Comparison of ENCODE assay signal across 8 cellular contexts in the genomic region with DNA sequence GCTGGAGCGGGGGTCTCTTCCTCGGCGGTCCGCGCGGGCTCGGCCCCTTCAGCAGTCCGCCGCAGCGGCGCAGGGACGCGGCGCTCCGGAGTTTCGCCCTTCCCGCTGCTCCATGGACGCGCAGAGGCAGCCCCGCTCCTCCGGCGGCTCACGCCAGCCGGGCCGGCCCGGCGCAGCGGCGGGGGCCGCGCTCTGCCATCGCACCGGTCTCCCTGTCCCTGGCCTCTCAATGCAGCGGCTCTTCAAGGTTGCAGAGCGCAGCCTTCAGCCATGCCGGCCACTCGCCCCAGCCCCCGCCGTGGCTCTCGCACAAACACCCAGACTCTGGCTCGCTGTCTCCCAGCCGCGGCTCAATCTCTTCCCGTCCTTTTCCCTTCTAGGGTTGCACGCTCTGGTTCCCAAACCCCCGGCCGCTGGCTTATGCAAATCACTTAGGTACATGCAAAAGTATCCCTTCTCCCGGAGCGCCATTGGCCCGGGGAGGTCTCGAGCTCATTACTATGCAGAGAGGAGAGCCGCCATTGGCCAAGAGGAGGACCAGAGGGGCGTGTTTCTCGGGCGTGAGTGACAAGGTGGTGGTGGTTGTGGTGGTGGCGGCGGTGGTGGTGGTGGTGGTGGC. TPM values are rescaled to one million over a fixed set of nuclear protein-coding genes. Genes with fewer than 3 reads are reported as not detected.
DNase-seq lines count a peak whose midpoint lies in the region; ATAC-seq and TF ChIP-seq lines count a peak whose summit lies in the region.

A gene with protein sequence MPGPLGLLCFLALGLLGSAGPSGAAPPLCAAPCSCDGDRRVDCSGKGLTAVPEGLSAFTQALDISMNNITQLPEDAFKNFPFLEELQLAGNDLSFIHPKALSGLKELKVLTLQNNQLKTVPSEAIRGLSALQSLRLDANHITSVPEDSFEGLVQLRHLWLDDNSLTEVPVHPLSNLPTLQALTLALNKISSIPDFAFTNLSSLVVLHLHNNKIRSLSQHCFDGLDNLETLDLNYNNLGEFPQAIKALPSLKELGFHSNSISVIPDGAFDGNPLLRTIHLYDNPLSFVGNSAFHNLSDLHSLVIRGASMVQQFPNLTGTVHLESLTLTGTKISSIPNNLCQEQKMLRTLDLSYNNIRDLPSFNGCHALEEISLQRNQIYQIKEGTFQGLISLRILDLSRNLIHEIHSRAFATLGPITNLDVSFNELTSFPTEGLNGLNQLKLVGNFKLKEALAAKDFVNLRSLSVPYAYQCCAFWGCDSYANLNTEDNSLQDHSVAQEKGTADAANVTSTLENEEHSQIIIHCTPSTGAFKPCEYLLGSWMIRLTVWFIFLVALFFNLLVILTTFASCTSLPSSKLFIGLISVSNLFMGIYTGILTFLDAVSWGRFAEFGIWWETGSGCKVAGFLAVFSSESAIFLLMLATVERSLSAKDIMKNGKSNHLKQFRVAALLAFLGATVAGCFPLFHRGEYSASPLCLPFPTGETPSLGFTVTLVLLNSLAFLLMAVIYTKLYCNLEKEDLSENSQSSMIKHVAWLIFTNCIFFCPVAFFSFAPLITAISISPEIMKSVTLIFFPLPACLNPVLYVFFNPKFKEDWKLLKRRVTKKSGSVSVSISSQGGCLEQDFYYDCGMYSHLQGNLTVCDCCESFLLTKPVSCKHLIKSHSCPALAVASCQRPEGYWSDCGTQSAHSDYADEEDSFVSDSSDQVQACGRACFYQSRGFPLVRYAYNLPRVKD (minus strand): TSS at position 393 of the 619 bp plus-strand sequence. CDS start 488 bp downstream, outside the sequence.

- peaks cover 10% of the 10 kb centered on the region for H3K4me1 Mint-ChIP-seq in activated naive CD8-positive, alpha-beta T cell treated with anti-CD3 and anti-CD28 coated beads for 36 hours
- H3K4me1 Mint-ChIP-seq in glutamatergic neuron (ENCODE audit: low read depth, unreplicated experiment): peaks cover 20% of the 10 kb centered on the region

- peak within 1 kb of the TSS; percentile 91 for H3K4me3 Mint-ChIP-seq in activated naive CD8-positive, alpha-beta T cell treated with anti-CD3 and anti-CD28 coated beads for 36 hours
- peak within 1 kb of the TSS; percentile 98 for H3K4me3 Mint-ChIP-seq in glutamatergic neuron (ENCODE audit: unreplicated experiment)

- DNase-seq in ELR (ENCODE audit: low read depth) (peak; percentile 95), HEK293T (ENCODE audit: extremely low spot score) (peak; percentile 91), NCI-H1048 (lab: John Stamatoyannopoulos, UW) (peak; percentile 92), glutamatergic neuron (peak; percentile 94), occipital lobe (lab: John Stamatoyannopoulos, UW) (peak; percentile 94)
- peak; percentile 64 for DNase-seq in activated naive CD8-positive, alpha-beta T cell treated with anti-CD3 and anti-CD28 coated beads for 36 hours

- POLR2A ChIA-PET in HEK293T (lab: Yijun Ruan, JAX): interaction anchor here (0.7 to 1.4 kb wide), 11 partner anchors 8 to 276 kb away, joined by 3 to 8 read pairs (median 3); a partner anchor contains a TSS

- CTCF ChIA-PET in HEK293T (lab: Yijun Ruan, JAX): interaction anchor here (1.0 to 1.5 kb wide), 4 partner anchors 26 to 261 kb away, joined by 3 read pairs; no protein-coding TSS in a partner anchor

- H3K36me3 Mint-ChIP-seq in activated naive CD8-positive, alpha-beta T cell treated with anti-CD3 and anti-CD28 coated beads for 36 hours: no peaks in the 10 kb centered on the region
- no peaks in the 10 kb centered on the region for H3K36me3 Mint-ChIP-seq in glutamatergic neuron (ENCODE audit: unreplicated experiment)

- no peak for TF ChIP-seq CTCF in glutamatergic neuron (IDR thresholded peaks at IDR 0.05; ENCODE audit: partially characterized antibody, unreplicated experiment)

- peak within 1 kb of the TSS; percentile 50 for H3K27ac ChIP-seq in temporal lobe (ENCODE audit: low read depth, low read length)

- H3K27me3 Mint-ChIP-seq in activated naive CD8-positive, alpha-beta T cell treated with anti-CD3 and anti-CD28 coated beads for 36 hours: peaks cover 44% of the 10 kb centered on the region
- H3K27me3 Mint-ChIP-seq in glutamatergic neuron (ENCODE audit: unreplicated experiment): peaks cover 11% of the 10 kb centered on the region

- no peaks in the 10 kb centered on the region for H3K9me3 Mint-ChIP-seq in activated naive CD8-positive, alpha-beta T cell treated with anti-CD3 and anti-CD28 coated beads for 36 hours
- H3K9me3 Mint-ChIP-seq in glutamatergic neuron (ENCODE audit: unreplicated experiment): peaks cover 9% of the 10 kb centered on the region

- no peak within 1 kb of the TSS for H3K27ac Mint-ChIP-seq in activated naive CD8-positive, alpha-beta T cell treated with anti-CD3 and anti-CD28 coated beads for 36 hours
- H3K27ac Mint-ChIP-seq in glutamatergic neuron (ENCODE audit: unreplicated experiment): peak within 1 kb of the TSS; percentile 97

- peak; percentile 99 for ATAC-seq in SK-N-SH treated with all-trans-retinoic acid at 6 μM for 48 hours

TF ChIP-seq in HEK293T, 16 proteins besides CTCF, POLR2A, EP300 and RAD21:
- TF ChIP-seq, protein P1, sequence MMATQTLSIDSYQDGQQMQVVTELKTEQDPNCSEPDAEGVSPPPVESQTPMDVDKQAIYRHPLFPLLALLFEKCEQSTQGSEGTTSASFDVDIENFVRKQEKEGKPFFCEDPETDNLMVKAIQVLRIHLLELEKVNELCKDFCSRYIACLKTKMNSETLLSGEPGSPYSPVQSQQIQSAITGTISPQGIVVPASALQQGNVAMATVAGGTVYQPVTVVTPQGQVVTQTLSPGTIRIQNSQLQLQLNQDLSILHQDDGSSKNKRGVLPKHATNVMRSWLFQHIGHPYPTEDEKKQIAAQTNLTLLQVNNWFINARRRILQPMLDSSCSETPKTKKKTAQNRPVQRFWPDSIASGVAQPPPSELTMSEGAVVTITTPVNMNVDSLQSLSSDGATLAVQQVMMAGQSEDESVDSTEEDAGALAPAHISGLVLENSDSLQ (IDR thresholded peaks at IDR 0.05): peak; percentile 94
- TF ChIP-seq SUZ12 (IDR thresholded peaks at IDR 0.05): no peak

TF ChIP-seq in SK-N-SH treated with all-trans-retinoic acid at 6 μM for 48 hours, 23 proteins besides CTCF, POLR2A, EP300 and RAD21 (continues in another document):
- TF ChIP-seq, protein P2, sequence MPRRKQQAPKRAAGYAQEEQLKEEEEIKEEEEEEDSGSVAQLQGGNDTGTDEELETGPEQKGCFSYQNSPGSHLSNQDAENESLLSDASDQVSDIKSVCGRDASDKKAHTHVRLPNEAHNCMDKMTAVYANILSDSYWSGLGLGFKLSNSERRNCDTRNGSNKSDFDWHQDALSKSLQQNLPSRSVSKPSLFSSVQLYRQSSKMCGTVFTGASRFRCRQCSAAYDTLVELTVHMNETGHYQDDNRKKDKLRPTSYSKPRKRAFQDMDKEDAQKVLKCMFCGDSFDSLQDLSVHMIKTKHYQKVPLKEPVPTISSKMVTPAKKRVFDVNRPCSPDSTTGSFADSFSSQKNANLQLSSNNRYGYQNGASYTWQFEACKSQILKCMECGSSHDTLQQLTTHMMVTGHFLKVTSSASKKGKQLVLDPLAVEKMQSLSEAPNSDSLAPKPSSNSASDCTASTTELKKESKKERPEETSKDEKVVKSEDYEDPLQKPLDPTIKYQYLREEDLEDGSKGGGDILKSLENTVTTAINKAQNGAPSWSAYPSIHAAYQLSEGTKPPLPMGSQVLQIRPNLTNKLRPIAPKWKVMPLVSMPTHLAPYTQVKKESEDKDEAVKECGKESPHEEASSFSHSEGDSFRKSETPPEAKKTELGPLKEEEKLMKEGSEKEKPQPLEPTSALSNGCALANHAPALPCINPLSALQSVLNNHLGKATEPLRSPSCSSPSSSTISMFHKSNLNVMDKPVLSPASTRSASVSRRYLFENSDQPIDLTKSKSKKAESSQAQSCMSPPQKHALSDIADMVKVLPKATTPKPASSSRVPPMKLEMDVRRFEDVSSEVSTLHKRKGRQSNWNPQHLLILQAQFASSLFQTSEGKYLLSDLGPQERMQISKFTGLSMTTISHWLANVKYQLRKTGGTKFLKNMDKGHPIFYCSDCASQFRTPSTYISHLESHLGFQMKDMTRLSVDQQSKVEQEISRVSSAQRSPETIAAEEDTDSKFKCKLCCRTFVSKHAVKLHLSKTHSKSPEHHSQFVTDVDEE (CRISPR knock-in tag; IDR thresholded peaks at IDR 0.05): no peak
- TF ChIP-seq ZNF8 (CRISPR knock-in tag; IDR thresholded peaks at IDR 0.05) (no peak), RARB (CRISPR knock-in tag; IDR thresholded peaks at IDR 0.05) (no peak), PPARA (CRISPR knock-in tag; IDR thresholded peaks at IDR 0.05; ENCODE audit: borderline replicate concordance) (no peak), TCF4 (CRISPR knock-in tag; IDR thresholded peaks at IDR 0.05; ENCODE audit: borderline replicate concordance) (no peak), ZNF565 (CRISPR knock-in tag; conservative IDR thresholded peaks at IDR 0.05; ENCODE audit: low read depth) (no peak)
- TF ChIP-seq, protein P3, sequence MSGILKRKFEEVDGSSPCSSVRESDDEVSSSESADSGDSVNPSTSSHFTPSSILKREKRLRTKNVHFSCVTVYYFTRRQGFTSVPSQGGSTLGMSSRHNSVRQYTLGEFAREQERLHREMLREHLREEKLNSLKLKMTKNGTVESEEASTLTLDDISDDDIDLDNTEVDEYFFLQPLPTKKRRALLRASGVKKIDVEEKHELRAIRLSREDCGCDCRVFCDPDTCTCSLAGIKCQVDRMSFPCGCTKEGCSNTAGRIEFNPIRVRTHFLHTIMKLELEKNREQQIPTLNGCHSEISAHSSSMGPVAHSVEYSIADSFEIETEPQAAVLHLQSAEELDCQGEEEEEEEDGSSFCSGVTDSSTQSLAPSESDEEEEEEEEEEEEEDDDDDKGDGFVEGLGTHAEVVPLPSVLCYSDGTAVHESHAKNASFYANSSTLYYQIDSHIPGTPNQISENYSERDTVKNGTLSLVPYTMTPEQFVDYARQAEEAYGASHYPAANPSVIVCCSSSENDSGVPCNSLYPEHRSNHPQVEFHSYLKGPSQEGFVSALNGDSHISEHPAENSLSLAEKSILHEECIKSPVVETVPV (CRISPR knock-in tag; IDR thresholded peaks at IDR 0.05): no peak

RNA-seq across cellular contexts. Expression of the gene that starts here (rescaled TPM):
- under 1 TPM; 0.06 to 0.08 TPM for total RNA-seq in activated naive CD8-positive, alpha-beta T cell treated with anti-CD3 and anti-CD28 coated beads for 36 hours
- total RNA-seq in glutamatergic neuron (ENCODE audit: unreplicated experiment): 87.1 TPM
- total RNA-seq in occipital lobe: 19.0 TPM
- 17.5 TPM for total RNA-seq in temporal lobe

Comparison
In these comparisons a context has a peak if more than half of its experiments do, and no peak if none do; other contexts are left out.
1. Peak in every context shown above with its lines: DNase-seq, ATAC-seq and H3K27ac ChIP-seq.
2. RNA of the gene that starts here (total RNA-seq): 87.1 TPM in glutamatergic neuron (single experiment), 19.0 TPM in occipital lobe (single experiment) and 17.5 TPM in temporal lobe (single experiment); 0.06 to 0.08 TPM in activated naive CD8-positive, alpha-beta T cell treated with anti-CD3 and anti-CD28 coated beads for 36 hours; every median in the first group is over 10 times any median in the second.
3. Peak in DNase-seq in activated naive CD8-positive, alpha-beta T cell treated with anti-CD3 and anti-CD28 coated beads for 36 hours; RNA of the gene not detected or under 1 TPM.